ENCODE assay signal across 11 cellular contexts in genomic region chr11:77776455-77776854, GRCh38. TPM values are rescaled to one million over a fixed set of nuclear protein-coding genes. Genes with fewer than 3 reads are reported as not detected.
DNase-seq lines count a peak whose midpoint lies in the region; ATAC-seq and TF ChIP-seq lines count a peak whose summit lies in the region.
"Had no signal": no experiment of that assay in that cellular context is flagged by ENCODE, and none has a peak within 500 bp of the region (broad histone marks: within the 10 kb centered on the region; RNA-seq: fewer than 3 reads in every experiment).

No MANE protein-coding gene starts in this region.

- WGBS in hepatocyte (ENCODE audit: low lambda C conversion rate, missing lambda C conversion rate), result 97% methylated on average over 1 of the region's 1 CpG
- WGBS in tibial nerve, 2 donors, result 74 to 88% methylated on average over 1 of the region's 1 CpG

- TF ChIP-seq EP300 in tibial nerve (IDR thresholded peaks at IDR 0.05), result no peak

- H3K27ac Mint-ChIP-seq in activated CD4-positive, alpha-beta T cell treated with anti-CD3 and anti-CD28 coated beads, Interleukin-2, amount 10 ng/mL, durations not matched to agents 24 days and 14 days, result no peak overlapping the region
- H3K27ac Mint-ChIP-seq: stimulated activated naive CD8-positive, alpha-beta T cell treated with anti-CD3 and anti-CD28 coated beads, Interleukin-15, Interleukin-2, amounts not matched to agents 100 ng/mL and 50 ng/mL, for 24 hours had no signal

- H3K36me3 ChIP-seq in HEK293 (ENCODE audit: control insufficient read depth in 2 of 2, insufficient read depth in 1 of 2, low read length in 2 of 2) (no peaks in the 10 kb centered on the region), hepatocyte (replicated peaks; ENCODE audit: insufficient read depth, low read depth) (no peaks in the 10 kb centered on the region), tibial nerve (no peaks in the 10 kb centered on the region)

- CTCF ChIA-PET in HEK293 (lab: Yijun Ruan, JAX), result interaction anchor here (0.6 to 1.4 kb wide), 10 partner anchors 8 to 686 kb away, joined by 3 to 7 read pairs (median 3); no protein-coding TSS in a partner anchor

- intact Hi-C loops in activated CD4-positive, alpha-beta T cell treated with anti-CD3 and anti-CD28 coated beads, Interleukin-2, amount 10 ng/mL, durations not matched to agents 24 days and 14 days (cut with micrococcal nuclease), result loop anchor here (1.0 kb wide), 1 partner anchor 224 kb away; no protein-coding TSS in a partner anchor

- no peak overlapping the region for H2AFZ ChIP-seq in hepatocyte

- H3K4me3 ChIP-seq in HEK293 (ENCODE audit: low read depth, low read length) (no peak overlapping the region), hepatocyte (no peak overlapping the region), tibial nerve (no peak overlapping the region)

- POLR2A ChIA-PET in HEK293 (lab: Yijun Ruan, JAX), result no interaction called here

- no peak for TF ChIP-seq CTCF in HEK293 (tag by site-specific recombination; IDR thresholded peaks at IDR 0.05)
- peak; percentile 48 for TF ChIP-seq CTCF in hepatocyte (IDR thresholded peaks at IDR 0.05; ENCODE audit: poor library complexity)
- TF ChIP-seq CTCF in tibial nerve (IDR thresholded peaks at IDR 0.05), result peak in 2 of 5 experiments; percentile 10 to 13

- peaks cover 10% of the 10 kb centered on the region for H3K4me1 Mint-ChIP-seq in activated CD4-positive, alpha-beta T cell treated with anti-CD3 and anti-CD28 coated beads, Interleukin-2, amount 10 ng/mL, durations not matched to agents 24 days and 14 days

- H3K9me2 ChIP-seq in hepatocyte (replicated peaks; ENCODE audit: insufficient read depth), result no peaks in the 10 kb centered on the region

- H3K79me2 ChIP-seq in hepatocyte, result peaks cover 97% of the 10 kb centered on the region

- no peaks in the 10 kb centered on the region; the same call in 1 of the 2 replicates for H3K4me1 ChIP-seq in HEK293 (ENCODE audit: control insufficient read depth, insufficient read depth, low read length)
- H3K4me1 ChIP-seq in hepatocyte (ENCODE audit: insufficient read depth), result no peaks in the 10 kb centered on the region
- peaks cover 0 to 25% (median 3%) of the 10 kb centered on the region in 4 donors for H3K4me1 ChIP-seq in tibial nerve

- H3K27ac ChIP-seq in HEK293 (ENCODE audit: extremely low read depth, low read depth, low read length) (no peak overlapping the region), hepatocyte (no peak overlapping the region), tibial nerve (no peak overlapping the region)

- H3K4me3 Mint-ChIP-seq in activated CD4-positive, alpha-beta T cell treated with anti-CD3 and anti-CD28 coated beads, Interleukin-2, amount 10 ng/mL, durations not matched to agents 24 days and 14 days, result no peak overlapping the region
- H3K4me3 Mint-ChIP-seq: stimulated activated naive CD8-positive, alpha-beta T cell treated with anti-CD3 and anti-CD28 coated beads, Interleukin-15, Interleukin-2, amounts not matched to agents 100 ng/mL and 50 ng/mL, for 24 hours had no signal

- no peaks in the 10 kb centered on the region for H3K36me3 Mint-ChIP-seq in activated CD4-positive, alpha-beta T cell treated with anti-CD3 and anti-CD28 coated beads, Interleukin-2, amount 10 ng/mL, durations not matched to agents 24 days and 14 days (ENCODE audit: low read depth)

- DNase-seq in CD1c-positive myeloid dendritic cell (ENCODE audit: extremely low spot score) (peak; percentile 19), RPMI8226 (peak; percentile 46), hepatocyte (ENCODE audit: low spot score) (no peak), NCI-H1048 (lab: John Stamatoyannopoulos, UW) (no peak), tibial nerve (ENCODE audit: low spot score in 2 of 2) (no peak)
- no peak for DNase-seq in activated CD4-positive, alpha-beta T cell treated with anti-CD3 and anti-CD28 coated beads, Interleukin-2, amount 10 ng/mL, durations not matched to agents 24 days and 14 days
- DNase-seq: caudate nucleus, nucleus accumbens had no signal

- H3K4me2 ChIP-seq in hepatocyte, result no peak overlapping the region

- H3K9me3 ChIP-seq in HEK293 (ENCODE audit: control insufficient read depth, insufficient read depth, low read depth, low read length) (no peaks in the 10 kb centered on the region), hepatocyte (ENCODE audit: low read depth) (no peaks in the 10 kb centered on the region), tibial nerve (no peaks in the 10 kb centered on the region)

- no peaks in the 10 kb centered on the region for H3K9me3 Mint-ChIP-seq in activated CD4-positive, alpha-beta T cell treated with anti-CD3 and anti-CD28 coated beads, Interleukin-2, amount 10 ng/mL, durations not matched to agents 24 days and 14 days
- H3K9me3 Mint-ChIP-seq: stimulated activated naive CD8-positive, alpha-beta T cell treated with anti-CD3 and anti-CD28 coated beads, Interleukin-15, Interleukin-2, amounts not matched to agents 100 ng/mL and 50 ng/mL, for 24 hours had no signal

- no peaks in the 10 kb centered on the region for H3K27me3 ChIP-seq in hepatocyte
- H3K27me3 ChIP-seq in tibial nerve, result no peaks in the 10 kb centered on the region

- TF ChIP-seq POLR2A in tibial nerve (IDR thresholded peaks at IDR 0.05), result no peak

- no peak for ATAC-seq in HG02763 (IDR thresholded peaks at IDR 0.05; ENCODE audit: unreplicated experiment)

- H3K27me3 Mint-ChIP-seq in activated CD4-positive, alpha-beta T cell treated with anti-CD3 and anti-CD28 coated beads, Interleukin-2, amount 10 ng/mL, durations not matched to agents 24 days and 14 days, result no peaks in the 10 kb centered on the region
- H3K27me3 Mint-ChIP-seq: stimulated activated naive CD8-positive, alpha-beta T cell treated with anti-CD3 and anti-CD28 coated beads, Interleukin-15, Interleukin-2, amounts not matched to agents 100 ng/mL and 50 ng/mL, for 24 hours had no signal

- peaks cover 74% of the 10 kb centered on the region for H4K20me1 ChIP-seq in hepatocyte (ENCODE audit: insufficient read depth, poor library complexity, severe bottlenecking)

TF ChIP-seq in HEK293, 187 proteins besides CTCF, POLR2A, EP300 and RAD21:
- peak; percentile 47 for TF ChIP-seq ZNF654 (tag by site-specific recombination; IDR thresholded peaks at IDR 0.05; ENCODE audit: low read depth)
- no peak for TF ChIP-seq KLF7 (tag by site-specific recombination; IDR thresholded peaks at IDR 0.05; ENCODE audit: borderline replicate concordance)
- TF ChIP-seq ZNF548 (tag by site-specific recombination; IDR thresholded peaks at IDR 0.05), result no peak
TF ChIP-seq in HEK293: peak in this region for 1.

RNA-seq across cellular contexts. Expression of gene RSF1, which starts 44.1 kb away (rescaled TPM):
- total RNA-seq in hepatocyte, result 37.6 and 48.8 TPM in 2 replicates
- polyA plus RNA-seq in hepatocyte, result 47.9 and 83.5 TPM in 2 replicates
- 45.3 and 47.6 TPM in 2 replicates for total RNA-seq in activated CD4-positive, alpha-beta T cell treated with anti-CD3 and anti-CD28 coated beads, Interleukin-2, amount 10 ng/mL, durations not matched to agents 24 days and 14 days
- 100 to 1,000 TPM in 1 of 4 donors, 10 to 100 TPM in 3; 69.3 to 127 (median 77.0) TPM for total RNA-seq in tibial nerve

RNA-seq across cellular contexts. Expression of gene AAMDC, which starts 44.5 kb away (rescaled TPM):
- 20.3 and 22.0 TPM in 2 replicates for total RNA-seq in hepatocyte
- polyA plus RNA-seq in hepatocyte, result 77.2 and 78.0 TPM in 2 replicates
- 1.3 and 1.4 TPM in 2 replicates for total RNA-seq in activated CD4-positive, alpha-beta T cell treated with anti-CD3 and anti-CD28 coated beads, Interleukin-2, amount 10 ng/mL, durations not matched to agents 24 days and 14 days
- total RNA-seq in tibial nerve, result 10 to 100 TPM; 17.1 to 48.6 (median 27.6) TPM

Comparison
In these comparisons a context has a peak if more than half of its experiments do, and no peak if none do; other contexts are left out.
1. DNase-seq: peak in CD1c-positive myeloid dendritic cell (single experiment) and RPMI8226 (single experiment); none in hepatocyte (single experiment), NCI-H1048 (single experiment), activated CD4-positive, alpha-beta T cell treated with anti-CD3 and anti-CD28 coated beads, Interleukin-2, amount 10 ng/mL, durations not matched to agents 24 days and 14 days (single experiment) and tibial nerve (0 of 2).